8 cellular contexts compared by ENCODE assay signal in the genomic region with DNA sequence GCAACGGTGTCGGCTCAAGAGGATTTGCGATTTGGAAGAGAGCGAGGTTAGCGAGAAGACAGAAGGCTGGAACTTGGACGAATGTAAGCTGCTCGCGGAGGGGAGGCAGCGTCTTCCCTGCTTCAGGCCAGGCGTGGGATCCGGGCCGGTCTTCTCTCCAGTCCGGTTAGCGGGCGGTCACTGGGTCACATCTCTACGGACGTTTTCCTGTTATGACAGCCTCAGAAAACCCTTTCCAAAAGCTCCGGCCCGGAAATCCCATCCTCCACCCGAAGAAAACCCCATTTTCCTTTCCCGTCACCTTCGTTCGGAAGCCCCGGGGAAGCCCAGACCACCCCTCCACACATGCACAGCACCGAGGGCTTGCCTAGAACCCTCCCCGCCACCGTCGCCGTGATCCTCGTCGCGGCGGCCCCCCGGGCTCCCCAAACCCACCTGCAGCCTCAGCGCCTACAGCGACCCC. TPM values are rescaled to one million over a fixed set of nuclear protein-coding genes. Genes with fewer than 3 reads are reported as not detected.
DNase-seq lines count a peak whose midpoint lies in the region; ATAC-seq and TF ChIP-seq lines count a peak whose summit lies in the region.

No MANE protein-coding gene starts in this region.

- H3K4me3 Mint-ChIP-seq in CD4-positive, alpha-beta T cell, result peak overlapping the region; percentile 100
- peak overlapping the region; percentile 100 for H3K4me3 Mint-ChIP-seq in activated T-helper 2 cell treated with anti-CD3 and anti-CD28 coated beads, Interferon-gamma antibody, Interleukin-2, Interleukin-4, amounts not matched to agents 10 μg/mL and 5 μg/mL and 100 μg/mL, durations not matched to agents 14 hours and 24 hours and 36 hours (ENCODE audit: low read depth)

- TF ChIP-seq POLR2A in heart left ventricle (IDR thresholded peaks at IDR 0.05) (no peak), prostate gland (IDR thresholded peaks at IDR 0.05) (no peak)

- WGBS in heart left ventricle, 4 donors, result 0 to 1% (median 0%) methylated on average over 36 of the region's 36 CpGs
- WGBS in prostate gland, result under 1% methylated on average over 36 of the region's 36 CpGs

- H3K36me3 ChIP-seq in heart left ventricle (peaks cover 0 to 43% (median 33%) of the 10 kb centered on the region in 9 donors), prostate gland (no peaks in the 10 kb centered on the region)

- no peaks in the 10 kb centered on the region for H3K27me3 ChIP-seq in CD4-positive, alpha-beta T cell (ENCODE audit: control insufficient read depth, insufficient read depth, low read length)
- H3K27me3 ChIP-seq in HL-60 (ENCODE audit: insufficient read depth, poor library complexity, severe bottlenecking), result no peaks in the 10 kb centered on the region
- H3K27me3 ChIP-seq in heart left ventricle, result no peaks in the 10 kb centered on the region
- no peaks in the 10 kb centered on the region for H3K27me3 ChIP-seq in prostate gland (replicated peaks; ENCODE audit: insufficient read depth)

- ATAC-seq in CD4-positive, alpha-beta T cell (ENCODE audit: poor library complexity), result peak; percentile 20
- peak; percentile 16 for ATAC-seq in GM19043 (IDR thresholded peaks at IDR 0.05; ENCODE audit: low read depth, unreplicated experiment)
- ATAC-seq in heart left ventricle, result peak; percentile 40 to 61 (median 48)

- intact Hi-C loops in CD4-positive, alpha-beta T cell (cut with DNase I, micrococcal nuclease), result loop anchor here (1.0 to 5.0 kb wide), 3 partner anchors 15 to 604 kb away; a partner anchor contains a TSS
- intact Hi-C loops in activated T-helper 2 cell treated with anti-CD3 and anti-CD28 coated beads, Interferon-gamma antibody, Interleukin-2, Interleukin-4, amounts not matched to agents 10 μg/mL and 5 μg/mL and 100 μg/mL, durations not matched to agents 14 hours and 24 hours and 36 hours (cut with micrococcal nuclease), result loop anchor here (1.0 to 10.0 kb wide), 4 partner anchors 15 to 554 kb away; a partner anchor contains a TSS
- intact Hi-C loops in heart left ventricle (cut with DNase I) (loop anchor here in 8 of 10 donors (1.0 to 10.0 kb wide), 7 partner anchors 14 to 671 kb away; a partner anchor contains a TSS), prostate gland (cut with DNase I) (loop anchor here (2.0 to 10.0 kb wide), 3 partner anchors 14 to 664 kb away; a partner anchor contains a TSS)

- no peaks in the 10 kb centered on the region for H3K27me3 Mint-ChIP-seq in CD4-positive, alpha-beta T cell
- H3K27me3 Mint-ChIP-seq in activated T-helper 2 cell treated with anti-CD3 and anti-CD28 coated beads, Interferon-gamma antibody, Interleukin-2, Interleukin-4, amounts not matched to agents 10 μg/mL and 5 μg/mL and 100 μg/mL, durations not matched to agents 14 hours and 24 hours and 36 hours (ENCODE audit: low read depth), result no peaks in the 10 kb centered on the region

- no peaks in the 10 kb centered on the region for H3K9me3 ChIP-seq in CD4-positive, alpha-beta T cell (ENCODE audit: control insufficient read depth, low read length)
- H3K9me3 ChIP-seq in heart left ventricle, result no peaks in the 10 kb centered on the region
- no peaks in the 10 kb centered on the region for H3K9me3 ChIP-seq in prostate gland

- H3K27ac ChIP-seq in CD4-positive, alpha-beta T cell (ENCODE audit: low read depth, low read length), result peak overlapping the region; percentile 93
- H3K27ac ChIP-seq in HL-60 (replicated peaks) (peak overlapping the region; percentile 99), heart left ventricle (peak overlapping the region; percentile 91 to 99 (median 96)), prostate gland (peak overlapping the region; percentile 86 to 87)

- peaks cover 0 to 64% (median 34%) of the 10 kb centered on the region in 12 donors for H3K4me1 ChIP-seq in heart left ventricle
- H3K4me1 ChIP-seq in prostate gland (replicated peaks), result no peaks in the 10 kb centered on the region

- no peaks in the 10 kb centered on the region for H3K9me3 Mint-ChIP-seq in CD4-positive, alpha-beta T cell
- no peaks in the 10 kb centered on the region for H3K9me3 Mint-ChIP-seq in activated T-helper 2 cell treated with anti-CD3 and anti-CD28 coated beads, Interferon-gamma antibody, Interleukin-2, Interleukin-4, amounts not matched to agents 10 μg/mL and 5 μg/mL and 100 μg/mL, durations not matched to agents 14 hours and 24 hours and 36 hours

- H3K27ac Mint-ChIP-seq in CD4-positive, alpha-beta T cell, result peak overlapping the region; percentile 100
- peak overlapping the region; percentile 100 for H3K27ac Mint-ChIP-seq in activated T-helper 2 cell treated with anti-CD3 and anti-CD28 coated beads, Interferon-gamma antibody, Interleukin-2, Interleukin-4, amounts not matched to agents 10 μg/mL and 5 μg/mL and 100 μg/mL, durations not matched to agents 14 hours and 24 hours and 36 hours

- peaks cover 58% of the 10 kb centered on the region for H3K4me1 Mint-ChIP-seq in CD4-positive, alpha-beta T cell (ENCODE audit: low read depth)
- H3K4me1 Mint-ChIP-seq in activated T-helper 2 cell treated with anti-CD3 and anti-CD28 coated beads, Interferon-gamma antibody, Interleukin-2, Interleukin-4, amounts not matched to agents 10 μg/mL and 5 μg/mL and 100 μg/mL, durations not matched to agents 14 hours and 24 hours and 36 hours (ENCODE audit: low read depth), result peaks cover 30% of the 10 kb centered on the region

- POLR2A ChIA-PET in CD4-positive, alpha-beta T cell (lab: Charles Lee), result interaction anchor here (0.6 to 3.7 kb wide), 23 partner anchors 10 to 675 kb away, joined by 3 to 116 read pairs (median 4); a partner anchor contains a TSS

- CTCF ChIA-PET in CD4-positive, alpha-beta T cell (lab: Charles Lee), result interaction anchor here (1.6 to 10.5 kb wide), 4 partner anchors 11 to 21 kb away, joined by 3 to 134 read pairs (median 10); a partner anchor contains a TSS

- H3K36me3 Mint-ChIP-seq in CD4-positive, alpha-beta T cell (ENCODE audit: low read depth), result peaks cover 31% of the 10 kb centered on the region
- H3K36me3 Mint-ChIP-seq in activated T-helper 2 cell treated with anti-CD3 and anti-CD28 coated beads, Interferon-gamma antibody, Interleukin-2, Interleukin-4, amounts not matched to agents 10 μg/mL and 5 μg/mL and 100 μg/mL, durations not matched to agents 14 hours and 24 hours and 36 hours (ENCODE audit: low read depth), result peaks cover 57% of the 10 kb centered on the region

- H3K4me3 ChIP-seq in HL-60 (replicated peaks; ENCODE audit: insufficient read depth, low read length) (peak overlapping the region; percentile 81), heart left ventricle (peak overlapping the region; percentile 59 to 97 (median 86)), prostate gland (peak overlapping the region; percentile 80 to 94)

- DNase-seq in CD4-positive, alpha-beta T cell, result peak in 3 of 10 experiments; percentile 6 to 39 (median 14)
- DNase-seq in HL-60 (ENCODE audit: low read depth in 1 of 2, low spot score in 1 of 2) (peak in 1 of 2 experiments; percentile 15), heart left ventricle (peak; percentile 56 to 74 (median 67)), prostate gland (ENCODE audit: low spot score) (peak; percentile 25), MV-4-11 (lab: John Stamatoyannopoulos, UW) (no peak)
- no peak for DNase-seq in activated T-helper 2 cell treated with anti-CD3 and anti-CD28 coated beads, Interferon-gamma antibody, Interleukin-2, Interleukin-4, amounts not matched to agents 10 μg/mL and 5 μg/mL and 100 μg/mL, durations not matched to agents 14 hours and 24 hours and 36 hours (ENCODE audit: low spot score)
- no peak for DNase-seq in stimulated activated naive CD4-positive, alpha-beta T cell treated with Interleukin-2 at 50 U/mL for 16 hours (lab: John Stamatoyannopoulos, UW)

- TF ChIP-seq CTCF in CD4-positive, alpha-beta T cell (IDR thresholded peaks at IDR 0.05), result no peak
- TF ChIP-seq CTCF in HL-60 (IDR thresholded peaks at IDR 0.05; ENCODE audit: insufficient read depth, low read length) (no peak), heart left ventricle (IDR thresholded peaks at IDR 0.05) (no peak), prostate gland (IDR thresholded peaks at IDR 0.05) (no peak)

RNA-seq across cellular contexts. Expression of a gene that starts 0.3 kb away (rescaled TPM):
- total RNA-seq in CD4-positive, alpha-beta T cell, result 10 to 100 TPM; 45.3 to 48.1 TPM
- total RNA-seq in activated T-helper 2 cell treated with anti-CD3 and anti-CD28 coated beads, Interferon-gamma antibody, Interleukin-2, Interleukin-4, amounts not matched to agents 10 μg/mL and 5 μg/mL and 100 μg/mL, durations not matched to agents 14 hours and 24 hours and 36 hours, result 77.3 and 78.6 TPM in 2 replicates
- total RNA-seq in heart left ventricle (1,000 to 10,000 TPM in 2 of 9 donors, 100 to 1,000 TPM in 7; 295 to 1,551 (median 438) TPM), prostate gland (100 to 1,000 TPM; 211 to 351 TPM)
- 1,000 to 10,000 TPM in 1 of 2 donors, 100 to 1,000 TPM in 1; 719 to 4,751 TPM for polyA plus RNA-seq in heart left ventricle

RNA-seq across cellular contexts. Expression of a gene that starts 0.5 kb away (rescaled TPM):
- 10 to 100 TPM; 12.4 to 12.9 TPM for total RNA-seq in CD4-positive, alpha-beta T cell
- 101 and 104 TPM in 2 replicates for total RNA-seq in activated T-helper 2 cell treated with anti-CD3 and anti-CD28 coated beads, Interferon-gamma antibody, Interleukin-2, Interleukin-4, amounts not matched to agents 10 μg/mL and 5 μg/mL and 100 μg/mL, durations not matched to agents 14 hours and 24 hours and 36 hours
- 10 to 100 TPM; 24.5 to 51.7 (median 44.2) TPM for total RNA-seq in heart left ventricle
- 10 to 100 TPM in 1 of 2 donors, 1 to 10 TPM in 1; 4.8 to 15.3 TPM for polyA plus RNA-seq in heart left ventricle
- 10 to 100 TPM; 25.4 to 74.5 TPM for total RNA-seq in prostate gland

RNA-seq across cellular contexts. Expression of a gene that starts 14.9 kb away (rescaled TPM):
- 10 to 100 TPM; 21.5 to 22.1 TPM for total RNA-seq in CD4-positive, alpha-beta T cell
- total RNA-seq in activated T-helper 2 cell treated with anti-CD3 and anti-CD28 coated beads, Interferon-gamma antibody, Interleukin-2, Interleukin-4, amounts not matched to agents 10 μg/mL and 5 μg/mL and 100 μg/mL, durations not matched to agents 14 hours and 24 hours and 36 hours, result 31.1 and 35.9 TPM in 2 replicates
- total RNA-seq in heart left ventricle (10 to 100 TPM; 11.0 to 27.1 (median 16.3) TPM), prostate gland (10 to 100 TPM; 45.1 to 53.5 TPM)
- polyA plus RNA-seq in heart left ventricle, result 10 to 100 TPM in 1 of 2 donors, 1 to 10 TPM in 1; 10.0 to 10.6 TPM

Comparison
In these comparisons a context has a peak if more than half of its experiments do, and no peak if none do; other contexts are left out.
1. DNase-seq: peak in heart left ventricle (5 of 5) and prostate gland (single experiment); none in activated T-helper 2 cell treated with anti-CD3 and anti-CD28 coated beads, Interferon-gamma antibody, Interleukin-2, Interleukin-4, amounts not matched to agents 10 μg/mL and 5 μg/mL and 100 μg/mL, durations not matched to agents 14 hours and 24 hours and 36 hours (single experiment), stimulated activated naive CD4-positive, alpha-beta T cell treated with Interleukin-2 at 50 U/mL for 16 hours (single experiment) and MV-4-11 (single experiment).
2. Peak in every context shown above with its lines, with median percentiles within 50 percentile points of each other: ATAC-seq, H3K27ac ChIP-seq and H3K4me3 ChIP-seq.